In genomic region chr1:93846151-93846928, GRCh38 we compare ENCODE assay signal across 8 cellular contexts. TPM values are rescaled to one million over a fixed set of nuclear protein-coding genes. Genes with fewer than 3 reads are reported as not detected.
DNase-seq lines count a peak whose midpoint lies in the region; ATAC-seq lines count a peak whose summit lies in the region.

No MANE protein-coding gene starts in this region.

- no peaks in the 10 kb centered on the region for H3K36me3 ChIP-seq in Karpas-422 (ENCODE audit: insufficient read depth, low read length)
- no peaks in the 10 kb centered on the region for H3K36me3 ChIP-seq in neuron (ENCODE audit: insufficient read depth, low read length)

- peak overlapping the region; percentile 93 for H3K9ac ChIP-seq in Karpas-422 (ENCODE audit: low read length)

- H3K9me3 ChIP-seq in Karpas-422 (ENCODE audit: low read length) (no peaks in the 10 kb centered on the region), neuron (ENCODE audit: low read length) (peaks cover under 1% of the 10 kb centered on the region)

- H3K4me3 ChIP-seq in Karpas-422 (ENCODE audit: low read length) (peak overlapping the region; percentile 76), neuron (ENCODE audit: low read length) (peak overlapping the region; percentile 96)

- no peaks in the 10 kb centered on the region for H3K9me2 ChIP-seq in Karpas-422 (replicated peaks; ENCODE audit: insufficient read depth, low read length)

- H3K4me1 ChIP-seq in Karpas-422 (ENCODE audit: low read length) (peaks cover 23% of the 10 kb centered on the region), neuron (ENCODE audit: insufficient read depth, low read length) (peaks cover 8% of the 10 kb centered on the region)

- DNase-seq in ELR (ENCODE audit: low read depth) (peak; percentile 90), Karpas-422 (peak; percentile 96), SHP77 treated with DMSO at 0.1 percent for 48 hours (lab: John Stamatoyannopoulos, UW) (peak; percentile 64), foreskin melanocyte (peak; percentile 78), stromal cell of bone marrow (ENCODE audit: low read depth) (peak; percentile 53)
- peak; percentile 72 to 83 (median 76) for DNase-seq in activated naive CD4-positive, alpha-beta T cell (lab: John Stamatoyannopoulos, UW)

- no peaks in the 10 kb centered on the region for H4K20me1 ChIP-seq in Karpas-422 (ENCODE audit: insufficient read depth, low read depth, low read length)

- no peaks in the 10 kb centered on the region for H3K79me2 ChIP-seq in Karpas-422 (ENCODE audit: low read length)

- H3K27ac ChIP-seq in Karpas-422 (ENCODE audit: low read length) = peak overlapping the region; percentile 74

- peak overlapping the region; percentile 80 for H2AFZ ChIP-seq in Karpas-422 (ENCODE audit: low read length)
- H2AFZ ChIP-seq in neuron (ENCODE audit: low read depth, low read length) = peak overlapping the region; percentile 81

- peak overlapping the region; percentile 95 for H3K4me2 ChIP-seq in Karpas-422 (ENCODE audit: low read depth, low read length, poor library complexity, severe bottlenecking)

- ATAC-seq in GM21825 (IDR thresholded peaks at IDR 0.05; ENCODE audit: unreplicated experiment) = peak; percentile 49

- no peaks in the 10 kb centered on the region for H3K27me3 ChIP-seq in Karpas-422 (ENCODE audit: low read length)
- no peaks in the 10 kb centered on the region for H3K27me3 ChIP-seq in neuron (ENCODE audit: insufficient read depth, low read length)

RNA-seq across cellular contexts. Expression of gene DNTTIP2, which starts 32.7 kb away (rescaled TPM):
- 25.8 and 61.9 TPM in 2 replicates for total RNA-seq in Karpas-422 (2014; rRNA removed; shearing (Covaris generic); ENCODE audit: low replicate concordance)

Comparison
In these comparisons a context has a peak if more than half of its experiments do, and no peak if none do; other contexts are left out.
1. Peak in every context shown above with its lines: DNase-seq, ATAC-seq, H3K4me3 ChIP-seq and H3K27ac ChIP-seq.